ENCODE assay signal across 1 cellular context in genomic region chr1:6784560-6785317, GRCh38.
TF ChIP-seq lines count a peak whose summit lies in the region.

No MANE protein-coding gene starts in this region.

TF ChIP-seq in GM12878, 131 proteins besides CTCF, POLR2A, EP300 and RAD21 (continued from another document and continues in another):
- TF ChIP-seq ZBTB40 (IDR thresholded peaks at IDR 0.05; ENCODE audit: borderline replicate concordance) (peak; percentile 69), BHLHE40 (IDR thresholded peaks at IDR 0.05; ENCODE audit: borderline replicate concordance in 1 of 2, low read depth in 2 of 2, low read length in 1 of 2) (peak; percentile 87 to 93), KLF5 (IDR thresholded peaks at IDR 0.05; ENCODE audit: partially characterized antibody) (no peak), IKZF1 (conservative IDR thresholded peaks at IDR 0.05) (peak; percentile 94), ZNF384 (IDR thresholded peaks at IDR 0.05; ENCODE audit: borderline replicate concordance, low read depth, low read length) (no peak), SREBF1 (IDR thresholded peaks at IDR 0.05; ENCODE audit: low read length) (no peak; the same call in 1 of the 2 replicates), ATF3 (IDR thresholded peaks at IDR 0.05; ENCODE audit: borderline replicate concordance, extremely low read depth, low read depth, low read length) (peak; percentile 79), YBX1 (IDR thresholded peaks at IDR 0.05) (no peak), RFX5 (IDR thresholded peaks at IDR 0.05; ENCODE audit: low read depth, low read length) (peak; percentile 89; the same call in 1 of the 2 replicates), DPF2 (IDR thresholded peaks at IDR 0.05) (peak; percentile 65), ZBED1 (IDR thresholded peaks at IDR 0.05; ENCODE audit: borderline replicate concordance) (no peak), GABPA (IDR thresholded peaks at IDR 0.05; ENCODE audit: low read depth) (0 out of 2 replicates have a peak, but pooled peaks have one; percentile 64), JUND (IDR thresholded peaks at IDR 0.05; ENCODE audit: low read depth, low read length) (peak; percentile 51; the same call in 1 of the 2 replicates), TCF7 (IDR thresholded peaks at IDR 0.05; ENCODE audit: borderline replicate concordance) (no peak), RBBP5 (conservative IDR thresholded peaks at IDR 0.05) (no peak), NFIC (IDR thresholded peaks at IDR 0.05; ENCODE audit: low read depth, low read length) (no peak), YY1 (IDR thresholded peaks at IDR 0.05; ENCODE audit: low read depth, low read length) (no peak; the same call in 1 of the 2 replicates), IKZF2 (IDR thresholded peaks at IDR 0.05) (no peak), ESRRA (IDR thresholded peaks at IDR 0.05; ENCODE audit: low read length) (no peak), BACH1 (IDR thresholded peaks at IDR 0.05; ENCODE audit: borderline replicate concordance) (peak; percentile 96), FOXM1 (IDR thresholded peaks at IDR 0.05; ENCODE audit: low read depth, low read length) (no peak), PAX5 (IDR thresholded peaks at IDR 0.05; ENCODE audit: borderline replicate concordance, low read depth, low read length) (0 out of 2 replicates have a peak, but pooled peaks have one; percentile 67), USF2 (IDR thresholded peaks at IDR 0.05; ENCODE audit: borderline replicate concordance, low read depth, low read length) (peak; percentile 78), ZNF217 (IDR thresholded peaks at IDR 0.05) (peak; percentile 29; the same call in 1 of the 2 replicates), ZBTB4 (CRISPR knock-in tag; IDR thresholded peaks at IDR 0.05) (no peak), SMARCA5 (IDR thresholded peaks at IDR 0.05) (peak; percentile 81), ZZZ3 (IDR thresholded peaks at IDR 0.05; ENCODE audit: control insufficient read depth, insufficient read length, low read depth) (no peak), ZBTB33 (IDR thresholded peaks at IDR 0.05) (no peak), CHD2 (IDR thresholded peaks at IDR 0.05; ENCODE audit: borderline replicate concordance, low read depth, low read length) (peak; percentile 96), ATF7 (IDR thresholded peaks at IDR 0.05; ENCODE audit: low read depth) (0 out of 2 replicates have a peak, but pooled peaks have one; percentile 9), PKNOX1 (IDR thresholded peaks at IDR 0.05) (no peak), NBN (IDR thresholded peaks at IDR 0.05) (peak; percentile 21; the same call in 1 of the 2 replicates), JUNB (IDR thresholded peaks at IDR 0.05) (peak; percentile 40; the same call in 1 of the 2 replicates), E2F4 (IDR thresholded peaks at IDR 0.05; ENCODE audit: low read depth, low read length) (no peak), GATAD2B (conservative IDR thresholded peaks at IDR 0.05; ENCODE audit: low read depth) (peak; percentile 85), HDGF (IDR thresholded peaks at IDR 0.05) (peak; percentile 73; the same call in 1 of the 2 replicates), STAT3 (IDR thresholded peaks at IDR 0.05; ENCODE audit: low read depth, low read length) (no peak), TCF3 (IDR thresholded peaks at IDR 0.05; ENCODE audit: borderline replicate concordance, insufficient read depth, low read depth, low read length) (no peak), IRF4 (IDR thresholded peaks at IDR 0.05; ENCODE audit: low read depth, low read length) (no peak), ZBTB11 (CRISPR knock-in tag; IDR thresholded peaks at IDR 0.05) (no peak), BCL11A (IDR thresholded peaks at IDR 0.05; ENCODE audit: low read depth, low read length) (no peak), SP1 (IDR thresholded peaks at IDR 0.05; ENCODE audit: low read depth, low read length) (peak; percentile 99), BCL3 (IDR thresholded peaks at IDR 0.05; ENCODE audit: borderline replicate concordance, insufficient read depth, low read depth, low read length, poor library complexity, severe bottlenecking) (no peak), SMAD5 (IDR thresholded peaks at IDR 0.05; ENCODE audit: low read depth) (peak; percentile 66; the same call in 1 of the 2 replicates), STAT1 (conservative IDR thresholded peaks at IDR 0.05) (peak; percentile 79; the same call in 1 of the 2 replicates), TBL1XR1 (IDR thresholded peaks at IDR 0.05; ENCODE audit: low read depth, low read length) (peak; percentile 24; the same call in 1 of the 2 replicates), RB1 (IDR thresholded peaks at IDR 0.05; ENCODE audit: borderline replicate concordance) (peak; percentile 99), ETV6 (conservative IDR thresholded peaks at IDR 0.05 in 1 of 2, IDR thresholded peaks at IDR 0.05 in 1 of 2; ENCODE audit: borderline replicate concordance in 1 of 2, low read depth in 1 of 2) (no peak), MTA3 (IDR thresholded peaks at IDR 0.05; ENCODE audit: borderline replicate concordance, low read length) (no peak), NR2C1 (IDR thresholded peaks at IDR 0.05) (peak; percentile 53), ZSCAN29 (IDR thresholded peaks at IDR 0.05) (peak; percentile 79; the same call in 1 of the 2 replicates)
